Comparison of ENCODE assay signal across 1 cellular context in genomic region chr19:18233224-18233825, GRCh38.
TF ChIP-seq lines count a peak whose summit lies in the region.

No MANE protein-coding gene starts in this region.

TF ChIP-seq in HepG2, 621 proteins besides CTCF, POLR2A, EP300 and RAD21 (continued from another document and continues in another):
- peak; percentile 86 for TF ChIP-seq MTERF4 (CRISPR knock-in tag; IDR thresholded peaks at IDR 0.05)
- TF ChIP-seq MBD4 (IDR thresholded peaks at IDR 0.05; ENCODE audit: borderline replicate concordance, low read length): no peak
- TF ChIP-seq ZMAT3 (CRISPR knock-in tag; conservative IDR thresholded peaks at IDR 0.05): peak; percentile 99
- TF ChIP-seq HOXD1 (CRISPR knock-in tag; IDR thresholded peaks at IDR 0.05): peak; percentile 86
- no peak for TF ChIP-seq NFATC3 (CRISPR knock-in tag; IDR thresholded peaks at IDR 0.05)
- no peak for TF ChIP-seq TOPORS (CRISPR knock-in tag; IDR thresholded peaks at IDR 0.05)
- TF ChIP-seq NFYC (CRISPR knock-in tag; IDR thresholded peaks at IDR 0.05): no peak
- no peak; the same call in 1 of the 2 replicates for TF ChIP-seq E2F2 (CRISPR knock-in tag; IDR thresholded peaks at IDR 0.05; ENCODE audit: borderline replicate concordance)
- 0 out of 2 replicates have a peak, but pooled peaks have one; percentile 60 for TF ChIP-seq CENPBD1 (CRISPR knock-in tag; IDR thresholded peaks at IDR 0.05; ENCODE audit: borderline replicate concordance, low read depth)
- TF ChIP-seq HOXA7 (CRISPR knock-in tag; IDR thresholded peaks at IDR 0.05): no peak
- TF ChIP-seq FOXO1 (CRISPR knock-in tag; IDR thresholded peaks at IDR 0.05): no peak
- TF ChIP-seq GPBP1L1 (CRISPR knock-in tag; IDR thresholded peaks at IDR 0.05): no peak
- peak; percentile 83; the same call in 1 of the 2 replicates for TF ChIP-seq KLF9 (CRISPR knock-in tag; IDR thresholded peaks at IDR 0.05; ENCODE audit: low read depth)
- TF ChIP-seq MXD4 (CRISPR knock-in tag; IDR thresholded peaks at IDR 0.05): peak; percentile 92
- peak; percentile 64; the same call in 1 of the 2 replicates for TF ChIP-seq ZNF850 (CRISPR knock-in tag; conservative IDR thresholded peaks at IDR 0.05)
- no peak for TF ChIP-seq REXO4 (CRISPR knock-in tag; IDR thresholded peaks at IDR 0.05; ENCODE audit: borderline replicate concordance)
- peak; percentile 46; the same call in 1 of the 2 replicates for TF ChIP-seq ZNF788 (CRISPR knock-in tag; IDR thresholded peaks at IDR 0.05; ENCODE audit: borderline replicate concordance)
- peak; percentile 86; the same call in 1 of the 2 replicates for TF ChIP-seq ZNF225 (CRISPR knock-in tag; IDR thresholded peaks at IDR 0.05)
- no peak for TF ChIP-seq NR3C1 (CRISPR knock-in tag; IDR thresholded peaks at IDR 0.05)
- TF ChIP-seq TOE1 (CRISPR knock-in tag; IDR thresholded peaks at IDR 0.05): no peak
- TF ChIP-seq SMAD3 (CRISPR knock-in tag; IDR thresholded peaks at IDR 0.05): peak; percentile 99
- TF ChIP-seq PAWR (CRISPR knock-in tag; IDR thresholded peaks at IDR 0.05; ENCODE audit: borderline replicate concordance): no peak
- TF ChIP-seq FOXO4 (CRISPR knock-in tag; conservative IDR thresholded peaks at IDR 0.05): 0 out of 2 replicates have a peak, but pooled peaks have one; percentile 85
- TF ChIP-seq ZFX (CRISPR knock-in tag; IDR thresholded peaks at IDR 0.05; ENCODE audit: low read depth): peak; percentile 36; the same call in 1 of the 2 replicates
- no peak; the same call in 1 of the 2 replicates for TF ChIP-seq ELF1 (CRISPR knock-in tag; IDR thresholded peaks at IDR 0.05)
- peak; percentile 81 for TF ChIP-seq IKZF4 (CRISPR knock-in tag; IDR thresholded peaks at IDR 0.05; ENCODE audit: borderline replicate concordance, low read depth, not compliant biosample characterization)
- TF ChIP-seq ARID3A (IDR thresholded peaks at IDR 0.05; ENCODE audit: low read depth, low read length): no peak
- no peak for TF ChIP-seq ZNF460 (CRISPR knock-in tag; IDR thresholded peaks at IDR 0.05; ENCODE audit: borderline replicate concordance)
- TF ChIP-seq ZNF354B (CRISPR knock-in tag; IDR thresholded peaks at IDR 0.05): no peak
- no peak for TF ChIP-seq SIX4 (CRISPR knock-in tag; IDR thresholded peaks at IDR 0.05)
- no peak; the same call in 1 of the 2 replicates for TF ChIP-seq CREBL2 (CRISPR knock-in tag; IDR thresholded peaks at IDR 0.05; ENCODE audit: borderline replicate concordance)
- no peak for TF ChIP-seq ZFP41 (CRISPR knock-in tag; IDR thresholded peaks at IDR 0.05; ENCODE audit: borderline replicate concordance)
- no peak for TF ChIP-seq SSRP1 (CRISPR knock-in tag; IDR thresholded peaks at IDR 0.05)
- TF ChIP-seq TCF12 (IDR thresholded peaks at IDR 0.05): no peak
- TF ChIP-seq TCF12 (CRISPR knock-in tag; IDR thresholded peaks at IDR 0.05): no peak
- no peak for TF ChIP-seq NONO (IDR thresholded peaks at IDR 0.05)
- TF ChIP-seq NONO (CRISPR knock-in tag; conservative IDR thresholded peaks at IDR 0.05): 0 out of 2 replicates have a peak, but pooled peaks have one; percentile 28
- TF ChIP-seq REPIN1 (CRISPR knock-in tag; IDR thresholded peaks at IDR 0.05; ENCODE audit: borderline replicate concordance, low read depth): peak; percentile 71
- TF ChIP-seq EEA1 (CRISPR knock-in tag; IDR thresholded peaks at IDR 0.05; ENCODE audit: borderline replicate concordance): peak; percentile 65; the same call in 1 of the 2 replicates
- peak; percentile 78; the same call in 1 of the 2 replicates for TF ChIP-seq MEIS1 (CRISPR knock-in tag; IDR thresholded peaks at IDR 0.05; ENCODE audit: borderline replicate concordance)
- peak; percentile 77 for TF ChIP-seq ELF3 (CRISPR knock-in tag; IDR thresholded peaks at IDR 0.05)
- TF ChIP-seq CERS6 (CRISPR knock-in tag; IDR thresholded peaks at IDR 0.05): peak; percentile 30; the same call in 1 of the 2 replicates
- peak; percentile 39; the same call in 1 of the 2 replicates for TF ChIP-seq ZSCAN30 (CRISPR knock-in tag; IDR thresholded peaks at IDR 0.05)
- no peak for TF ChIP-seq CREB1 (IDR thresholded peaks at IDR 0.05)
- TF ChIP-seq CREB1 (CRISPR knock-in tag; IDR thresholded peaks at IDR 0.05): no peak
- TF ChIP-seq CHD4 (IDR thresholded peaks at IDR 0.05; ENCODE audit: borderline replicate concordance, low read length): peak; percentile 33; the same call in 1 of the 2 replicates
- TF ChIP-seq MBNL3 (CRISPR knock-in tag; conservative IDR thresholded peaks at IDR 0.05): no peak
- TF ChIP-seq DPF2 (CRISPR knock-in tag; IDR thresholded peaks at IDR 0.05; ENCODE audit: borderline replicate concordance, low read depth): no peak
- TF ChIP-seq ZBTB43 (CRISPR knock-in tag; conservative IDR thresholded peaks at IDR 0.05): peak; percentile 89; the same call in 1 of the 2 replicates
- 0 out of 2 replicates have a peak, but pooled peaks have one; percentile 64 for TF ChIP-seq ZNF20 (CRISPR knock-in tag; IDR thresholded peaks at IDR 0.05)
- no peak for TF ChIP-seq SNRNP70 (IDR thresholded peaks at IDR 0.05; ENCODE audit: low read depth, low read length)
- TF ChIP-seq ZUFSP (CRISPR knock-in tag; IDR thresholded peaks at IDR 0.05; ENCODE audit: borderline replicate concordance): no peak
- no peak for TF ChIP-seq DMTF1 (CRISPR knock-in tag; IDR thresholded peaks at IDR 0.05)
- TF ChIP-seq ZMYM4 (CRISPR knock-in tag; IDR thresholded peaks at IDR 0.05): peak; percentile 72
- no peak for TF ChIP-seq BHLHE40 (IDR thresholded peaks at IDR 0.05; ENCODE audit: low read length)
- TF ChIP-seq BRCA1 (CRISPR knock-in tag; IDR thresholded peaks at IDR 0.05): peak; percentile 92; the same call in 1 of the 2 replicates
- TF ChIP-seq NR2C2 (CRISPR knock-in tag; IDR thresholded peaks at IDR 0.05; ENCODE audit: borderline replicate concordance): 0 out of 2 replicates have a peak, but pooled peaks have one; percentile 19
- peak; percentile 76; the same call in 1 of the 2 replicates for TF ChIP-seq TBX2 (CRISPR knock-in tag; IDR thresholded peaks at IDR 0.05; ENCODE audit: borderline replicate concordance)
- TF ChIP-seq ZNF160 (CRISPR knock-in tag; IDR thresholded peaks at IDR 0.05): peak; percentile 67; the same call in 1 of the 2 replicates
- peak; percentile 68 for TF ChIP-seq GABPB1 (CRISPR knock-in tag; IDR thresholded peaks at IDR 0.05)
- TF ChIP-seq IRX3 (CRISPR knock-in tag; IDR thresholded peaks at IDR 0.05; ENCODE audit: borderline replicate concordance, low read depth): no peak
